Comparison of ENCODE assay signal across 1 cellular context in genomic region chr19:47623921-47624391, GRCh38.
TF ChIP-seq lines count a peak whose summit lies in the region.

No MANE protein-coding gene starts in this region.

TF ChIP-seq in K562, 482 proteins besides CTCF, POLR2A, EP300 and RAD21:
- TF ChIP-seq PTBP1 (IDR thresholded peaks at IDR 0.05; ENCODE audit: low read depth, low read length) (no peak), RAD51 (IDR thresholded peaks at IDR 0.05; ENCODE audit: borderline replicate concordance, low read depth) (no peak), PKNOX1 (IDR thresholded peaks at IDR 0.05) (peak; percentile 27; the same call in 1 of the 2 replicates), HCFC1 (IDR thresholded peaks at IDR 0.05; ENCODE audit: low read depth, low read length) (no peak), EGR1 (conservative IDR thresholded peaks at IDR 0.05) (peak; percentile 32; the same call in 1 of the 2 replicates)
